ENCODE assay signal across 27 cellular contexts in the genomic region with DNA sequence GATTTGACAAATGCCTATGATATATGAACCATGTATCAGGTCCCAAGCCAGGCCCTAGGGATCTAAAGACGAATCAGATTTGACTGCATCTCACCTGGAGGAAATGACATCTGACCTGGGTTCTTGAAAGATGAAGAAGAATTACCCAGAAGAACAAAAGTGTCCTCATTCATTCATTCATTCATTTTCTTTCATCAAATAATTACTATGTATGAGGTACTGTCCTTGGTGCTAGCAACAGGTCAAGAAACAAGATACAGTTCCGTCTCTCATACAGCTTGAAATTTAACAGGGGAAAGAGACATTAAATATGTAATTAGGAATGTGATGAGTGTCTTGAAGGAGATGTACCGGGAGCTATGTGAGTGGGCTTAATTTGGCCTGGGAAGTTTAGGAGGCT. TPM values are rescaled to one million over a fixed set of nuclear protein-coding genes. Genes with fewer than 3 reads are reported as not detected.
DNase-seq lines count a peak whose midpoint lies in the region; ATAC-seq, FAIRE-seq and TF ChIP-seq lines count a peak whose summit lies in the region.
"Had no signal": no experiment of that assay in that cellular context is flagged by ENCODE, and none has a peak within 500 bp of the region (broad histone marks: within the 10 kb centered on the region; RNA-seq: fewer than 3 reads in every experiment).

No MANE protein-coding gene starts in this region.

- ATAC-seq in natural killer cell (no peak), GM23338 (no peak), K562 (no peak), GM21528 (IDR thresholded peaks at IDR 0.05; ENCODE audit: low FRiP score, unreplicated experiment) (no peak)
- no peak for ATAC-seq in natural killer cell treated with Interleukin-12 subunit alpha and Interleukin-12 subunit beta and Interleukin-15 and Interleukin-18, amount 100 ng/mL, for 72 hours
- ATAC-seq: HCT116 had no signal

- H3K9me3 ChIP-seq in K562 (replicated peaks; ENCODE audit: control insufficient read depth, insufficient read depth, low read depth, low read length): no peaks in the 10 kb centered on the region; the same call in 1 of the 2 replicates
- H3K9me3 ChIP-seq: SJSA1 had no signal

- intact Hi-C loops in natural killer cell (cut with micrococcal nuclease) (no loop called here), K562 (cut with micrococcal nuclease) (no loop called here)

- no TSS peak for BruUV-seq in K562 (replicated peaks; lab: Mats Ljungman, UMichigan)

- TF ChIP-seq CTCF in natural killer cell (IDR thresholded peaks at IDR 0.05) (no peak), GM23338 (conservative IDR thresholded peaks at IDR 0.05; ENCODE audit: low read depth in 2 of 2) (no peak), K562 (IDR thresholded peaks at IDR 0.05 in 2 of 3, conservative IDR thresholded peaks at IDR 0.05 in 1 of 3; ENCODE audit: insufficient read depth in 2 of 3, low read depth in 1 of 3, low read length in 3 of 3) (no peak)

- H2AFZ ChIP-seq in GM23338 (no peak overlapping the region), K562 (ENCODE audit: low read depth, low read length) (no peak overlapping the region)
- H2AFZ ChIP-seq: PC-9 had no signal

- H3K4me2 ChIP-seq in GM23338 (no peak overlapping the region), K562 (ENCODE audit: insufficient read depth, low read length) (no peak overlapping the region)
- H3K4me2 ChIP-seq: PC-9 had no signal

- H3K27ac ChIP-seq in GM23338 (ENCODE audit: low read depth) (no peak overlapping the region), K562 (ENCODE audit: extremely low read depth, low read depth, low read length) (no peak overlapping the region)
- H3K27ac ChIP-seq: C4-2B, HL-60, PC-9, SJSA1 had no signal

- H3K4me3 ChIP-seq in GM23338 (no peak overlapping the region), K562 (no peak overlapping the region)
- H3K4me3 ChIP-seq: PC-9, SJSA1 had no signal

- no peak overlapping the region for H3K9ac ChIP-seq in K562 (ENCODE audit: insufficient read depth in 1 of 2, low read depth in 2 of 2, low read length in 2 of 2)

- no peaks in the 10 kb centered on the region for H3F3A ChIP-seq in GM23338 (replicated peaks; ENCODE audit: low read depth)

- H3K4me3 Mint-ChIP-seq in natural killer cell: peak overlapping the region; percentile 64
- H3K4me3 Mint-ChIP-seq in natural killer cell treated with Interleukin-12 subunit alpha and Interleukin-12 subunit beta and Interleukin-15 and Interleukin-18, amount 100 ng/mL, for 72 hours: no peak overlapping the region
- H3K4me3 Mint-ChIP-seq in GM23338: no peak overlapping the region

- no peak for DNase-seq in natural killer cell
- DNase-seq in natural killer cell treated with Interleukin-12 subunit alpha and Interleukin-12 subunit beta and Interleukin-15 and Interleukin-18, amount 100 ng/mL, for 72 hours (ENCODE audit: low spot score): no peak
- no peak for DNase-seq in GM23338 (ENCODE audit: low spot score)
- no peak for DNase-seq in K562 (ENCODE audit: extremely low read depth in 1 of 4, low spot score in 3 of 4)
- no peak for DNase-seq in foreskin melanocyte
- no peak for DNase-seq in NCI-H446 treated with DMSO at 0.1 percent for 48 hours (lab: John Stamatoyannopoulos, UW)
- DNase-seq: Kasumi-1, MV-4-11, NCI-H1105, NCI-H146, NCI-H2029, NCI-H446, NCI-H526, PC-9, Right ventricle myocardium superior, RPMI8226, T-helper 1 cell had no signal

- POLR2A ChIA-PET in K562 (lab: Yijun Ruan, JAX): interaction anchor here (1.2 to 1.3 kb wide), 2 partner anchors 9 to 32 kb away, joined by 4 to 5 read pairs; no protein-coding TSS in a partner anchor

- H3K4me1 ChIP-seq in GM23338 (ENCODE audit: insufficient read depth) (peaks cover 7% of the 10 kb centered on the region; the same call in 1 of the 2 replicates), K562 (replicated peaks in 1 of 2; ENCODE audit: control insufficient read depth in 2 of 2, insufficient read depth in 2 of 2, low read length in 2 of 2) (peaks cover 4 to 12% of the 10 kb centered on the region in 2 experiments; a peak in 4 of 5 replicates)

- CTCF ChIA-PET in K562 (lab: Yijun Ruan, JAX; ENCODE audit: low intra/inter-chr PET ratio): no interaction called here

- TF ChIP-seq EP300 in K562 (IDR thresholded peaks at IDR 0.05; ENCODE audit: low read length): no peak

- H3K27me3 Mint-ChIP-seq in natural killer cell (ENCODE audit: low read depth in 2 of 2): peaks cover 22 to 42% of the 10 kb centered on the region in 2 donors
- peaks cover 24 to 41% of the 10 kb centered on the region in 2 donors for H3K27me3 Mint-ChIP-seq in natural killer cell treated with Interleukin-12 subunit alpha and Interleukin-12 subunit beta and Interleukin-15 and Interleukin-18, amount 100 ng/mL, for 72 hours
- peaks cover 9% of the 10 kb centered on the region for H3K27me3 Mint-ChIP-seq in GM23338 (ENCODE audit: insufficient read depth, low read depth, poor library complexity)

- H3K36me3 ChIP-seq in GM23338 (ENCODE audit: insufficient read depth): no peaks in the 10 kb centered on the region
- H3K36me3 ChIP-seq in K562 (ENCODE audit: control insufficient read depth, insufficient read depth, low read length): no peaks in the 10 kb centered on the region
- H3K36me3 ChIP-seq: SJSA1 had no signal

- H3K4me1 Mint-ChIP-seq in natural killer cell: peaks cover 5% of the 10 kb centered on the region in 2 donors
- H3K4me1 Mint-ChIP-seq in natural killer cell treated with Interleukin-12 subunit alpha and Interleukin-12 subunit beta and Interleukin-15 and Interleukin-18, amount 100 ng/mL, for 72 hours (ENCODE audit: low read depth in 2 of 2): peaks cover 2 to 5% of the 10 kb centered on the region in 2 donors
- H3K4me1 Mint-ChIP-seq in GM23338: peaks cover 2% of the 10 kb centered on the region; the same call in 1 of the 3 replicates

- H4K20me1 ChIP-seq in GM23338 (replicated peaks; ENCODE audit: insufficient read depth): no peaks in the 10 kb centered on the region
- no peaks in the 10 kb centered on the region for H4K20me1 ChIP-seq in K562 (replicated peaks; ENCODE audit: control insufficient read depth, insufficient read depth, low read length)

- in situ Hi-C loops in K562 (cut with MboI): no loop called here

- H3K9me3 Mint-ChIP-seq in natural killer cell (no peaks in the 10 kb centered on the region), GM23338 (no peaks in the 10 kb centered on the region)
- H3K9me3 Mint-ChIP-seq in natural killer cell treated with Interleukin-12 subunit alpha and Interleukin-12 subunit beta and Interleukin-15 and Interleukin-18, amount 100 ng/mL, for 72 hours: no peaks in the 10 kb centered on the region

- H3K27me3 ChIP-seq in GM23338 (ENCODE audit: insufficient read depth): peaks cover 30% of the 10 kb centered on the region
- peaks cover 26 to 45% of the 10 kb centered on the region in 2 experiments for H3K27me3 ChIP-seq in K562 (ENCODE audit: control insufficient read depth in 2 of 2, insufficient read depth in 2 of 2, low read length in 2 of 2)
- H3K27me3 ChIP-seq: SJSA1 had no signal

- H3K27ac Mint-ChIP-seq in natural killer cell (no peak overlapping the region), GM23338 (no peak overlapping the region)
- H3K27ac Mint-ChIP-seq in natural killer cell treated with Interleukin-12 subunit alpha and Interleukin-12 subunit beta and Interleukin-15 and Interleukin-18, amount 100 ng/mL, for 72 hours: peak overlapping the region in 1 of 2 donors; percentile 3
- H3K27ac Mint-ChIP-seq: B cell had no signal

- WGBS in K562 (ENCODE audit: insufficient coverage, low coverage, missing lambda C conversion rate): 6% methylated on average over 3 of the region's 3 CpGs

- no peak for FAIRE-seq in K562 (lab: Jason Lieb, UNC)
- FAIRE-seq: D721Med had no signal

- TF ChIP-seq POLR2A in K562 (conservative IDR thresholded peaks at IDR 0.05): no peak

- 0 out of 2 replicates have a peak, but pooled peaks cover 3% of the 10 kb centered on the region for H3K79me2 ChIP-seq in GM23338 (replicated peaks; ENCODE audit: insufficient read depth)
- H3K79me2 ChIP-seq in K562 (ENCODE audit: control insufficient read depth, insufficient read depth, low read length): no peaks in the 10 kb centered on the region

- TF ChIP-seq RAD21 in K562 (CRISPR knock-in tag; conservative IDR thresholded peaks at IDR 0.05 in 1 of 2, IDR thresholded peaks at IDR 0.05 in 1 of 2): no peak

- H3K36me3 Mint-ChIP-seq in natural killer cell: no peaks in the 10 kb centered on the region
- H3K36me3 Mint-ChIP-seq in natural killer cell treated with Interleukin-12 subunit alpha and Interleukin-12 subunit beta and Interleukin-15 and Interleukin-18, amount 100 ng/mL, for 72 hours: no peaks in the 10 kb centered on the region
- no peaks in the 10 kb centered on the region for H3K36me3 Mint-ChIP-seq in GM23338 (ENCODE audit: low read depth)

- no peaks in the 10 kb centered on the region for H3K9me2 ChIP-seq in GM23338 (ENCODE audit: insufficient read depth)

- no peaks in the 10 kb centered on the region for H3K9me1 ChIP-seq in K562 (ENCODE audit: control insufficient read depth, insufficient read depth, low read length)

RNA-seq across cellular contexts. Expression of a gene that starts 1.8 kb away (rescaled TPM):
- total RNA-seq in natural killer cell (10 to 100 TPM; 62.8 to 77.1 (median 67.5) TPM), K562 (2014; rRNA removed) (0.73 and 0.98 TPM in 2 replicates), K562 (2014; rRNA removed; fragmentation: Illumina TruSeq; extraction: Trizol) (0.18 and 0.41 TPM in 2 replicates), K562 (2015; rRNA removed; fragmentation: Illumina TruSeq; extraction: Trizol) (0.11 and 0.15 TPM in 2 replicates), K562 (2021) (0.60 and 0.63 TPM in 2 replicates)
- total RNA-seq in natural killer cell treated with Interleukin-12 subunit alpha and Interleukin-12 subunit beta and Interleukin-15 and Interleukin-18, amount 100 ng/mL, for 72 hours: 10 to 100 TPM; 25.5 to 27.5 TPM
- 24.7 and 26.6 TPM in 2 replicates for total RNA-seq in GM23338 (2014; rRNA removed; shearing (Covaris generic))
- polyA plus RNA-seq in GM23338 (2016; fragmentation: Nextera tagmentation; extraction: Ambion mirVana) (10.6 and 12.1 TPM in 2 replicates), K562 (2011; rRNA removed) (0.20 and 0.40 TPM in 2 replicates), K562 (2014; fragmentation: Illumina TruSeq; extraction: Trizol) (0.46 and 0.47 TPM in 2 replicates), K562 (2014; fragmentation: Nextera tagmentation; extraction: Ambion mirVana) (under 1 TPM; 0.04 to 0.11 TPM), K562 (2014; rRNA removed) (0.34 and 0.44 TPM in 2 replicates)
- total RNA-seq in K562 (2011; cell fraction: chromatin; rRNA removed; ENCODE audit: low replicate concordance): 1.4 TPM in 1 of 2 replicates, not detected in the other
- 0.39 and 1.3 TPM in 2 replicates for total RNA-seq in K562 (2011; cell fraction: nucleolus; rRNA removed)
- total RNA-seq in K562 (2011; cell fraction: nucleoplasm; rRNA removed): 0.44 TPM in 1 of 2 replicates, not detected in the other
- polyA plus RNA-seq in K562 (2011; cell fraction: cytosol; rRNA removed): 0.24 and 0.88 TPM in 2 replicates
- polyA plus RNA-seq in K562 (2011; cell fraction: nucleus; rRNA removed): 0.48 and 1.3 TPM in 2 replicates
- 0.36 and 1.1 TPM in 2 replicates for polyA plus RNA-seq in K562 (2012)
- 0.39 and 0.42 TPM in 2 replicates for polyA minus RNA-seq in K562 (2011; rRNA and poly(A)+ RNA removed)
- polyA minus RNA-seq in K562 (2011; cell fraction: cytosol; rRNA and poly(A)+ RNA removed): 0.38 TPM in 1 of 2 replicates, not detected in the other
- 0.54 and 0.56 TPM in 2 replicates for polyA minus RNA-seq in K562 (2011; cell fraction: nucleus; rRNA and poly(A)+ RNA removed)

RNA-seq across cellular contexts. Expression of a gene that starts 20.1 kb away (rescaled TPM):
- total RNA-seq in natural killer cell (1 to 10 TPM in 1 of 3 donors, under 1 TPM in 2; 0.35 to 1.5 (median 0.98) TPM), K562 (2014; rRNA removed) (0.49 TPM in 1 of 2 replicates, not detected in the other), K562 (2014; rRNA removed; fragmentation: Illumina TruSeq; extraction: Trizol) (0.16 and 0.29 TPM in 2 replicates), K562 (2015; rRNA removed; fragmentation: Illumina TruSeq; extraction: Trizol) (0.14 and 0.15 TPM in 2 replicates), K562 (2021) (1.2 and 1.4 TPM in 2 replicates)
- under 1 TPM; 0.76 to 0.92 TPM for total RNA-seq in natural killer cell treated with Interleukin-12 subunit alpha and Interleukin-12 subunit beta and Interleukin-15 and Interleukin-18, amount 100 ng/mL, for 72 hours
- 0.50 and 0.63 TPM in 2 replicates for total RNA-seq in GM23338 (2014; rRNA removed; shearing (Covaris generic))
- polyA plus RNA-seq in GM23338 (2016; fragmentation: Nextera tagmentation; extraction: Ambion mirVana) (0.47 and 0.71 TPM in 2 replicates), K562 (2011; rRNA removed) (0.24 and 0.29 TPM in 2 replicates), K562 (2014; fragmentation: Illumina TruSeq; extraction: Trizol) (0.12 and 0.71 TPM in 2 replicates), K562 (2014; fragmentation: Nextera tagmentation; extraction: Ambion mirVana) (under 1 TPM; 0.79 to 0.94 TPM), K562 (2014; rRNA removed) (0.57 and 0.69 TPM in 2 replicates)
- not detected in 2 replicates for total RNA-seq in K562 (2011; cell fraction: chromatin; rRNA removed; ENCODE audit: low replicate concordance)
- total RNA-seq in K562 (2011; cell fraction: nucleolus; rRNA removed): 0.39 and 0.50 TPM in 2 replicates
- 0.37 TPM in 1 of 2 replicates, not detected in the other for total RNA-seq in K562 (2011; cell fraction: nucleoplasm; rRNA removed)
- 0.56 and 0.61 TPM in 2 replicates for polyA plus RNA-seq in K562 (2011; cell fraction: cytosol; rRNA removed)
- polyA plus RNA-seq in K562 (2011; cell fraction: nucleus; rRNA removed): 0.57 and 0.65 TPM in 2 replicates
- 0.48 and 0.55 TPM in 2 replicates for polyA plus RNA-seq in K562 (2012)
- 0.24 TPM in 1 of 2 replicates, not detected in the other for polyA minus RNA-seq in K562 (2011; rRNA and poly(A)+ RNA removed)
- not detected in 2 replicates for polyA minus RNA-seq in K562 (2011; cell fraction: cytosol; rRNA and poly(A)+ RNA removed)
- polyA minus RNA-seq in K562 (2011; cell fraction: nucleus; rRNA and poly(A)+ RNA removed): 0.22 TPM in 1 of 2 replicates, not detected in the other
- total RNA-seq: G401, H4, M059J had no signal

RNA-seq across cellular contexts. Expression of a gene that starts 30.4 kb away (rescaled TPM):
- total RNA-seq in natural killer cell (10 to 100 TPM; 52.7 to 63.3 (median 56.1) TPM), K562 (2014; rRNA removed) (5.1 and 5.2 TPM in 2 replicates), K562 (2014; rRNA removed; fragmentation: Illumina TruSeq; extraction: Trizol) (1.9 and 2.8 TPM in 2 replicates), K562 (2015; rRNA removed; fragmentation: Illumina TruSeq; extraction: Trizol) (4.4 and 5.4 TPM in 2 replicates), K562 (2021) (8.7 and 9.9 TPM in 2 replicates)
- 10 to 100 TPM; 26.4 to 29.1 TPM for total RNA-seq in natural killer cell treated with Interleukin-12 subunit alpha and Interleukin-12 subunit beta and Interleukin-15 and Interleukin-18, amount 100 ng/mL, for 72 hours
- total RNA-seq in GM23338 (2014; rRNA removed; shearing (Covaris generic)): 0.70 and 0.76 TPM in 2 replicates
- polyA plus RNA-seq in GM23338 (2016; fragmentation: Nextera tagmentation; extraction: Ambion mirVana) (0.92 and 0.97 TPM in 2 replicates), K562 (2011; rRNA removed) (4.0 and 6.5 TPM in 2 replicates), K562 (2014; fragmentation: Illumina TruSeq; extraction: Trizol) (7.6 and 9.1 TPM in 2 replicates), K562 (2014; fragmentation: Nextera tagmentation; extraction: Ambion mirVana) (1 to 10 TPM in 1 of 2 experiments, under 1 TPM in 1; 0.90 to 1.8 TPM), K562 (2014; rRNA removed) (5.9 and 8.0 TPM in 2 replicates)
- total RNA-seq in K562 (2011; cell fraction: chromatin; rRNA removed; ENCODE audit: low replicate concordance): 8.8 and 28.1 TPM in 2 replicates
- total RNA-seq in K562 (2011; cell fraction: nucleolus; rRNA removed): 25.3 and 28.3 TPM in 2 replicates
- 17.6 and 20.9 TPM in 2 replicates for total RNA-seq in K562 (2011; cell fraction: nucleoplasm; rRNA removed)
- 6.9 and 9.9 TPM in 2 replicates for polyA plus RNA-seq in K562 (2011; cell fraction: cytosol; rRNA removed)
- polyA plus RNA-seq in K562 (2011; cell fraction: nucleus; rRNA removed): 17.5 and 18.4 TPM in 2 replicates
- 9.9 and 26.6 TPM in 2 replicates for polyA plus RNA-seq in K562 (2012)
- polyA minus RNA-seq in K562 (2011; rRNA and poly(A)+ RNA removed): 3.8 and 4.1 TPM in 2 replicates
- 5.3 and 6.4 TPM in 2 replicates for polyA minus RNA-seq in K562 (2011; cell fraction: cytosol; rRNA and poly(A)+ RNA removed)
- 5.1 and 6.3 TPM in 2 replicates for polyA minus RNA-seq in K562 (2011; cell fraction: nucleus; rRNA and poly(A)+ RNA removed)

RNA-seq across cellular contexts. Expression of a gene that starts 53.1 kb away (rescaled TPM):
- total RNA-seq in natural killer cell (10 to 100 TPM; 26.4 to 30.9 (median 26.5) TPM), K562 (2014; rRNA removed) (3.0 and 11.6 TPM in 2 replicates), K562 (2014; rRNA removed; fragmentation: Illumina TruSeq; extraction: Trizol) (2.7 and 3.8 TPM in 2 replicates), K562 (2015; rRNA removed; fragmentation: Illumina TruSeq; extraction: Trizol) (4.8 and 5.2 TPM in 2 replicates), K562 (2021) (6.4 and 6.8 TPM in 2 replicates)
- total RNA-seq in natural killer cell treated with Interleukin-12 subunit alpha and Interleukin-12 subunit beta and Interleukin-15 and Interleukin-18, amount 100 ng/mL, for 72 hours: 1 to 10 TPM; 6.1 to 7.7 TPM
- total RNA-seq in GM23338 (2014; rRNA removed; shearing (Covaris generic)): 15.0 and 21.1 TPM in 2 replicates
- polyA plus RNA-seq in GM23338 (2016; fragmentation: Nextera tagmentation; extraction: Ambion mirVana) (7.3 and 7.9 TPM in 2 replicates), K562 (2011; rRNA removed) (4.8 and 6.2 TPM in 2 replicates), K562 (2014; fragmentation: Illumina TruSeq; extraction: Trizol) (4.7 and 5.6 TPM in 2 replicates), K562 (2014; fragmentation: Nextera tagmentation; extraction: Ambion mirVana) (under 1 TPM; 0.45 to 0.81 TPM), K562 (2014; rRNA removed) (9.2 and 10.4 TPM in 2 replicates)
- total RNA-seq in K562 (2011; cell fraction: chromatin; rRNA removed; ENCODE audit: low replicate concordance): 19.0 and 30.8 TPM in 2 replicates
- 22.5 and 25.3 TPM in 2 replicates for total RNA-seq in K562 (2011; cell fraction: nucleolus; rRNA removed)
- 20.2 and 20.7 TPM in 2 replicates for total RNA-seq in K562 (2011; cell fraction: nucleoplasm; rRNA removed)
- polyA plus RNA-seq in K562 (2011; cell fraction: cytosol; rRNA removed): 4.5 and 5.7 TPM in 2 replicates
- 36.0 and 59.3 TPM in 2 replicates for polyA plus RNA-seq in K562 (2011; cell fraction: nucleus; rRNA removed)
- polyA plus RNA-seq in K562 (2012): 6.2 and 9.0 TPM in 2 replicates
- 2.7 and 4.7 TPM in 2 replicates for polyA minus RNA-seq in K562 (2011; rRNA and poly(A)+ RNA removed)
- polyA minus RNA-seq in K562 (2011; cell fraction: cytosol; rRNA and poly(A)+ RNA removed): 1.6 and 1.7 TPM in 2 replicates
- polyA minus RNA-seq in K562 (2011; cell fraction: nucleus; rRNA and poly(A)+ RNA removed): 10.3 and 14.0 TPM in 2 replicates

Comparison
In these comparisons a context has a peak if more than half of its experiments do, and no peak if none do; other contexts are left out.
1. RNA of a gene that starts 1.8 kb away (total RNA-seq): 62.8 to 77.1 TPM in natural killer cell, 25.5 to 27.5 TPM in natural killer cell treated with Interleukin-12 subunit alpha and Interleukin-12 subunit beta and Interleukin-15 and Interleukin-18, amount 100 ng/mL, for 72 hours and 24.7 to 26.6 TPM in GM23338; 0.11 to 1.4 TPM in K562; every median in the first group is over 10 times any median in the second.